8 cellular contexts compared by ENCODE assay signal in the genomic region with DNA sequence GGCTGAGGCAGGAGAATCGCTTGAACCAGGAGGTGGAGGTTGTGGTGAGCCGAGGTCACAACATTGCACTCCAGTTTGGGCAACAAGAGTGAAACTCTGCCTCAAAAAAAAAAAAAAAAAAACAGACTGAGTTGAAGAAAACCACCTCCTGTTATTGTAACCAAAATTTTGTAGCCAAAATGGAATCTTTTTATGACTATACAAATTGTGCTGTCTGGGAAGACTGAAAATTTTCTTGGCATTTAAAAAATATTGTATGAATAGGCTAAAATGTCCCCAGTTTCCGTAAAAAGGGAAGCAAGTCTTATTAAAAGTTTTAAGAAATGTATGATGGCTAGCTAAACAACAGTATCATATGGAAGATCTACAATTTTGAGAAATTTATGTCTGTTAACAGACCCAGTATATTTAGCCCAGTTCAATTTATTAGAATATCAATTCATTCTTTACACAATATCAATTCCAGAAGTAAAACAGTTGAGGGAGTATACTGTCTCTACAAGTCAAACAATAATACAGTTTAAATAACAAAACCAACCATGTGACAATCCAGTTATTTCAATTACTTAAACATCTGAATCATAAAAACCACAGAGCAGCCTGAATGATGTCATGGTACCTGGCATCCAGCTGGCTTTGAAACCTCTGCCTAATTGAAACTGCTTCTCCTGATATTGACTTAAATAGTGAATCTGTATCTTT.
DNase-seq lines count a peak whose midpoint lies in the region; ATAC-seq and TF ChIP-seq lines count a peak whose summit lies in the region.

No MANE protein-coding gene starts in this region.

- H3K9ac ChIP-seq in SK-N-SH, result no peak overlapping the region

- no peak overlapping the region for H3K4me3 ChIP-seq in SK-N-SH (ENCODE audit: low read depth in 2 of 2, low read length in 1 of 2)
- H3K4me3 ChIP-seq in osteoblast (ENCODE audit: insufficient read depth, low read length), result no peak overlapping the region

- no peaks in the 10 kb centered on the region for H3K27me3 ChIP-seq in SK-N-SH (ENCODE audit: insufficient read depth)
- no peaks in the 10 kb centered on the region for H3K27me3 ChIP-seq in osteoblast (ENCODE audit: insufficient read depth, low read length)

- no peak for TF ChIP-seq RAD21 in SK-N-SH (IDR thresholded peaks at IDR 0.05; ENCODE audit: low read length)

- DNase-seq in A172 (ENCODE audit: low spot score), result peak; percentile 86
- DNase-seq in SK-N-SH, result peak; percentile 10
- DNase-seq in osteoblast (ENCODE audit: insufficient read length, low spot score, missing footprints), result peak; percentile 64
- DNase-seq in NCI-H510A treated with DMSO at 0.1 percent for 48 hours (lab: John Stamatoyannopoulos, UW), result no peak
- no peak for DNase-seq in activated gamma-delta T cell treated with Interleukin-2 at 50 U/mL for 16 hours

- no peaks in the 10 kb centered on the region for H3K36me3 ChIP-seq in SK-N-SH (replicated peaks in 1 of 2; ENCODE audit: control insufficient read depth in 1 of 2, insufficient read depth in 2 of 2, low read length in 1 of 2)
- H3K36me3 ChIP-seq in osteoblast (ENCODE audit: insufficient read depth, low read length), result no peaks in the 10 kb centered on the region

- no peak for TF ChIP-seq CTCF in SK-N-SH (IDR thresholded peaks at IDR 0.05)
- TF ChIP-seq CTCF in osteoblast (IDR thresholded peaks at IDR 0.05; ENCODE audit: extremely low read depth, low read depth, low read length), result no peak

- H3K79me2 ChIP-seq in SK-N-SH (ENCODE audit: insufficient read depth) (no peaks in the 10 kb centered on the region), osteoblast (ENCODE audit: insufficient read depth, low read length) (no peaks in the 10 kb centered on the region)

- H2AFZ ChIP-seq in SK-N-SH (ENCODE audit: low read depth) (no peak overlapping the region), osteoblast (ENCODE audit: low read length) (no peak overlapping the region)

- peak overlapping the region in 1 of 2 experiments; percentile 76; a peak in 2 of 4 replicates for H3K27ac ChIP-seq in SK-N-SH (ENCODE audit: low read depth in 2 of 2, low read length in 1 of 2)
- H3K27ac ChIP-seq in osteoblast (ENCODE audit: low read depth, low read length), result peak overlapping the region; percentile 80

- H3K9me3 ChIP-seq in SK-N-SH (no peaks in the 10 kb centered on the region), osteoblast (ENCODE audit: low read depth, low read length) (no peaks in the 10 kb centered on the region)

- H4K20me1 ChIP-seq in SK-N-SH (ENCODE audit: insufficient read depth) (no peaks in the 10 kb centered on the region), osteoblast (ENCODE audit: insufficient read depth, low read length) (no peaks in the 10 kb centered on the region)

- 91% methylated on average over 3 of the region's 3 CpGs for WGBS in SK-N-SH (ENCODE audit: low lambda C conversion rate)

- POLR2A ChIA-PET in SK-N-SH (lab: Yijun Ruan, JAX), result no interaction called here

- no peaks in the 10 kb centered on the region; a peak in 1 of 4 replicates for H3K4me1 ChIP-seq in SK-N-SH (ENCODE audit: control insufficient read depth in 1 of 2, insufficient read depth in 2 of 2, low read depth in 1 of 2, low read length in 1 of 2)
- H3K4me1 ChIP-seq in osteoblast (ENCODE audit: insufficient read depth, low read length), result peaks cover 28% of the 10 kb centered on the region

- ATAC-seq in GM18861 (IDR thresholded peaks at IDR 0.05; ENCODE audit: unreplicated experiment) (peak; percentile 89), HG03378 (IDR thresholded peaks at IDR 0.05; ENCODE audit: unreplicated experiment) (peak; percentile 88), HG02970 (IDR thresholded peaks at IDR 0.05; ENCODE audit: low FRiP score, unreplicated experiment) (no peak)

- peaks cover 20% of the 10 kb centered on the region for H3F3A ChIP-seq in SK-N-SH (replicated peaks; ENCODE audit: insufficient read depth)

- H3K9me2 ChIP-seq in SK-N-SH, result no peaks in the 10 kb centered on the region

- CTCF ChIA-PET in SK-N-SH (lab: Yijun Ruan, JAX), result no interaction called here

- H3K4me2 ChIP-seq in SK-N-SH (peak overlapping the region; percentile 30; the same call in 1 of the 2 replicates), osteoblast (ENCODE audit: insufficient read depth, low read length) (peak overlapping the region; percentile 63)

- TF ChIP-seq EP300 in SK-N-SH (IDR thresholded peaks at IDR 0.05; ENCODE audit: borderline replicate concordance in 1 of 2, low read depth in 1 of 2, low read length in 1 of 2), result peak in 1 of 2 experiments; percentile 73; a peak in 1 of 4 replicates

TF ChIP-seq in SK-N-SH, 30 proteins besides CTCF, POLR2A, EP300 and RAD21:
- peak; percentile 63; the same call in 1 of the 2 replicates for TF ChIP-seq TEAD4 (IDR thresholded peaks at IDR 0.05; ENCODE audit: borderline replicate concordance, insufficient read depth)
- TF ChIP-seq FOXM1 (IDR thresholded peaks at IDR 0.05; ENCODE audit: low read depth), result peak; percentile 69
- TF ChIP-seq, protein P1, sequence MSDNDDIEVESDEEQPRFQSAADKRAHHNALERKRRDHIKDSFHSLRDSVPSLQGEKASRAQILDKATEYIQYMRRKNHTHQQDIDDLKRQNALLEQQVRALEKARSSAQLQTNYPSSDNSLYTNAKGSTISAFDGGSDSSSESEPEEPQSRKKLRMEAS (IDR thresholded peaks at IDR 0.05; ENCODE audit: low read depth), result peak; percentile 58
- TF ChIP-seq FOSL2 (IDR thresholded peaks at IDR 0.05; ENCODE audit: borderline replicate concordance, low read depth), result peak; percentile 92
- TF ChIP-seq POLR2AphosphoS5 (IDR thresholded peaks at IDR 0.05; ENCODE audit: low read depth, low read length), result peak; percentile 69; the same call in 1 of the 2 replicates
- TF ChIP-seq, protein P2, sequence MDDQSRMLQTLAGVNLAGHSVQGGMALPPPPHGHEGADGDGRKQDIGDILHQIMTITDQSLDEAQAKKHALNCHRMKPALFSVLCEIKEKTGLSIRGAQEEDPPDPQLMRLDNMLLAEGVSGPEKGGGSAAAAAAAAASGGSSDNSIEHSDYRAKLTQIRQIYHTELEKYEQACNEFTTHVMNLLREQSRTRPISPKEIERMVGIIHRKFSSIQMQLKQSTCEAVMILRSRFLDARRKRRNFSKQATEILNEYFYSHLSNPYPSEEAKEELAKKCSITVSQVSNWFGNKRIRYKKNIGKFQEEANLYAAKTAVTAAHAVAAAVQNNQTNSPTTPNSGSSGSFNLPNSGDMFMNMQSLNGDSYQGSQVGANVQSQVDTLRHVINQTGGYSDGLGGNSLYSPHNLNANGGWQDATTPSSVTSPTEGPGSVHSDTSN (IDR thresholded peaks at IDR 0.05), result peak; percentile 84
- TF ChIP-seq, protein P3, sequence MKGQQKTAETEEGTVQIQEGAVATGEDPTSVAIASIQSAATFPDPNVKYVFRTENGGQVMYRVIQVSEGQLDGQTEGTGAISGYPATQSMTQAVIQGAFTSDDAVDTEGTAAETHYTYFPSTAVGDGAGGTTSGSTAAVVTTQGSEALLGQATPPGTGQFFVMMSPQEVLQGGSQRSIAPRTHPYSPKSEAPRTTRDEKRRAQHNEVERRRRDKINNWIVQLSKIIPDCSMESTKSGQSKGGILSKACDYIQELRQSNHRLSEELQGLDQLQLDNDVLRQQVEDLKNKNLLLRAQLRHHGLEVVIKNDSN (IDR thresholded peaks at IDR 0.05; ENCODE audit: borderline replicate concordance, low read depth), result peak; percentile 58
- TF ChIP-seq TCF12 (IDR thresholded peaks at IDR 0.05), result peak; percentile 96
- no peak for TF ChIP-seq NRF1 (IDR thresholded peaks at IDR 0.05; ENCODE audit: low read depth, low read length)
- no peak for TF ChIP-seq RXRA (IDR thresholded peaks at IDR 0.05; ENCODE audit: borderline replicate concordance, low read depth)
- peak; percentile 77 for TF ChIP-seq NFIC (IDR thresholded peaks at IDR 0.05; ENCODE audit: borderline replicate concordance)
- peak; percentile 88 for TF ChIP-seq JUND (IDR thresholded peaks at IDR 0.05)
- no peak for TF ChIP-seq YY1 (IDR thresholded peaks at IDR 0.05; ENCODE audit: low read depth)

Comparison
In these comparisons a context has a peak if more than half of its experiments do, and no peak if none do; other contexts are left out.
1. DNase-seq: peak in A172 (single experiment), SK-N-SH (single experiment) and osteoblast (single experiment); none in NCI-H510A treated with DMSO at 0.1 percent for 48 hours (single experiment) and activated gamma-delta T cell treated with Interleukin-2 at 50 U/mL for 16 hours (single experiment).